9 cellular contexts compared by ENCODE assay signal in genomic region chr3:59607628-59608027, GRCh38.
DNase-seq lines count a peak whose midpoint lies in the region; ATAC-seq and TF ChIP-seq lines count a peak whose summit lies in the region.
"Had no signal": no experiment of that assay in that cellular context is flagged by ENCODE, and none has a peak within 500 bp of the region (broad histone marks: within the 10 kb centered on the region; RNA-seq: fewer than 3 reads in every experiment).

No MANE protein-coding gene starts in this region.

- no peak overlapping the region for H2AFZ ChIP-seq in GM23338

- no peak overlapping the region for H3K4me2 ChIP-seq in GM23338

- no peaks in the 10 kb centered on the region for H3K27me3 Mint-ChIP-seq in GM23338 (ENCODE audit: insufficient read depth, low read depth, poor library complexity)

- H3K27ac Mint-ChIP-seq in GM23338 = no peak overlapping the region
- H3K27ac Mint-ChIP-seq: nephron had no signal

- intact Hi-C loops in sigmoid colon (cut with DNase I) = no loop called here

- no peak for TF ChIP-seq POLR2A in sigmoid colon (IDR thresholded peaks at IDR 0.05)

- H3K27me3 ChIP-seq in GM23338 (ENCODE audit: insufficient read depth) = no peaks in the 10 kb centered on the region
- no peaks in the 10 kb centered on the region for H3K27me3 ChIP-seq in sigmoid colon

- H3K79me2 ChIP-seq in GM23338 (replicated peaks; ENCODE audit: insufficient read depth) = no peaks in the 10 kb centered on the region

- no peak overlapping the region for H3K4me3 Mint-ChIP-seq in GM23338
- H3K4me3 Mint-ChIP-seq: nephron had no signal

- H3K27ac ChIP-seq in GM23338 (ENCODE audit: low read depth) (no peak overlapping the region), sigmoid colon (no peak overlapping the region), RWPE1 (no peak overlapping the region)

- H4K20me1 ChIP-seq in GM23338 (replicated peaks; ENCODE audit: insufficient read depth) = no peaks in the 10 kb centered on the region

- WGBS in sigmoid colon, 2 donors = 25 to 57% methylated on average over 1 of the region's 1 CpG

- peaks cover 2% of the 10 kb centered on the region; the same call in 1 of the 3 replicates for H3K36me3 Mint-ChIP-seq in GM23338 (ENCODE audit: low read depth)

- no peak for TF ChIP-seq EP300 in sigmoid colon (IDR thresholded peaks at IDR 0.05)

- H3K36me3 ChIP-seq in GM23338 (ENCODE audit: insufficient read depth) (no peaks in the 10 kb centered on the region), sigmoid colon (no peaks in the 10 kb centered on the region)

- no peaks in the 10 kb centered on the region for H3F3A ChIP-seq in GM23338 (replicated peaks; ENCODE audit: low read depth)

- H3K9me2 ChIP-seq in GM23338 (ENCODE audit: insufficient read depth) = no peaks in the 10 kb centered on the region

- CTCF ChIA-PET in RWPE1 (lab: Yijun Ruan, JAX) = interaction anchor here (0.6 kb wide), 1 partner anchor 1283 kb away, joined by 3 read pairs; no protein-coding TSS in a partner anchor

- no peak for ATAC-seq in GM23338
- ATAC-seq in HG03457 (IDR thresholded peaks at IDR 0.05; ENCODE audit: unreplicated experiment) = no peak

- H3K4me3 ChIP-seq in GM23338 (no peak overlapping the region), sigmoid colon (no peak overlapping the region)

- no peaks in the 10 kb centered on the region for H3K4me1 Mint-ChIP-seq in GM23338

- POLR2A ChIA-PET in RWPE1 (lab: Yijun Ruan, JAX; ENCODE audit: low non-redundant PET) = no interaction called here

- H3K4me1 ChIP-seq in GM23338 (ENCODE audit: insufficient read depth) (no peaks in the 10 kb centered on the region), sigmoid colon (no peaks in the 10 kb centered on the region)

- no peaks in the 10 kb centered on the region for H3K9me3 ChIP-seq in sigmoid colon

- peak; percentile 19 to 42; a peak in 3 of 4 replicates for TF ChIP-seq CTCF in GM23338 (conservative IDR thresholded peaks at IDR 0.05; ENCODE audit: low read depth in 2 of 2)
- TF ChIP-seq CTCF in sigmoid colon (IDR thresholded peaks at IDR 0.05) = no peak
- no peak for TF ChIP-seq CTCF in RWPE1 (conservative IDR thresholded peaks at IDR 0.05; ENCODE audit: low read depth)

- no peak for DNase-seq in GM23338 (ENCODE audit: low spot score)
- DNase-seq in NCI-H69 (lab: John Stamatoyannopoulos, UW) = peak; percentile 59
- peak; percentile 13 for DNase-seq in fibroblast of the conjunctiva (ENCODE audit: low read depth)
- DNase-seq in putamen (ENCODE audit: low spot score) = peak; percentile 14
- no peak for DNase-seq in sigmoid colon
- DNase-seq in RWPE1 (ENCODE audit: low spot score) = no peak
- DNase-seq: cerebellar nuclear complex had no signal

- H3K9me3 Mint-ChIP-seq in GM23338 = peaks cover 7% of the 10 kb centered on the region

TF ChIP-seq in GM23338, 12 proteins besides CTCF, POLR2A, EP300 and RAD21 (continues in another document):
- TF ChIP-seq NANOG (IDR thresholded peaks at IDR 0.05; ENCODE audit: borderline replicate concordance) = no peak
- no peak for TF ChIP-seq CREB1 (CRISPR knock-in tag; IDR thresholded peaks at IDR 0.05; ENCODE audit: low read depth)
- TF ChIP-seq EZH2phosphoT487 (IDR thresholded peaks at IDR 0.05; ENCODE audit: unreplicated experiment) = no peak
- no peak for TF ChIP-seq EZH2 (IDR thresholded peaks at IDR 0.05; ENCODE audit: low read depth, unreplicated experiment)
- TF ChIP-seq POLR2AphosphoS5 (IDR thresholded peaks at IDR 0.05; ENCODE audit: low read depth) = no peak
- TF ChIP-seq ETS1 (IDR thresholded peaks at IDR 0.05) = no peak
- no peak for TF ChIP-seq REST (IDR thresholded peaks at IDR 0.05; ENCODE audit: unreplicated experiment)
- TF ChIP-seq ZNF462 (CRISPR knock-in tag; IDR thresholded peaks at IDR 0.05) = no peak

Comparison
In these comparisons a context has a peak if more than half of its experiments do, and no peak if none do; other contexts are left out.
1. DNase-seq: peak in NCI-H69 (single experiment), fibroblast of the conjunctiva (single experiment) and putamen (single experiment); none in GM23338 (single experiment), sigmoid colon (single experiment) and RWPE1 (single experiment).
2. CTCF ChIP-seq: peak in GM23338 (2 of 2); none in sigmoid colon (0 of 4) and RWPE1 (single experiment).